14 cellular contexts compared by ENCODE assay signal in genomic region chr4:66564901-66565648, GRCh38.
DNase-seq lines count a peak whose midpoint lies in the region; ATAC-seq, FAIRE-seq and TF ChIP-seq lines count a peak whose summit lies in the region.
"Had no signal": no experiment of that assay in that cellular context is flagged by ENCODE, and none has a peak within 500 bp of the region (broad histone marks: within the 10 kb centered on the region; RNA-seq: fewer than 3 reads in every experiment).

No MANE protein-coding gene starts in this region.

- peak overlapping the region; percentile 74 for H3K4me2 ChIP-seq in A549
- H3K4me2 ChIP-seq: BLaER1 had no signal

- no peak overlapping the region for H3K4me3 Mint-ChIP-seq in natural killer cell
- H3K4me3 Mint-ChIP-seq: activated CD4-positive, alpha-beta T cell treated with anti-CD3 and anti-CD28 coated beads, Interleukin-2, amount 10 ng/mL, durations not matched to agents 24 days and 14 days; IgD-negative memory B cell; stimulated activated naive CD8-positive, alpha-beta T cell treated with anti-CD3 and anti-CD28 coated beads, Interleukin-15, amount 100 ng/mL, for 72 hours had no signal

- ATAC-seq in A549: peak; percentile 92 to 94
- ATAC-seq in left lung: peak; percentile 45
- no peak for ATAC-seq in gastroesophageal sphincter
- ATAC-seq in natural killer cell: no peak
- ATAC-seq: stimulated activated naive CD8-positive, alpha-beta T cell treated with anti-CD3 and anti-CD28 coated beads, Interleukin-15, amount 100 ng/mL, for 72 hours had no signal

- POLR2A ChIA-PET in A549 (lab: Yijun Ruan, JAX): interaction anchor here (0.6 to 1.8 kb wide), 5 partner anchors 9 to 895 kb away, joined by 4 to 26 read pairs (median 6); partner anchors contain the start of gene EPHA5

- no peak for TF ChIP-seq POLR2A in A549 (IDR thresholded peaks at IDR 0.05; ENCODE audit: low read length)
- TF ChIP-seq POLR2A in gastroesophageal sphincter (IDR thresholded peaks at IDR 0.05): no peak

- H3K27ac Mint-ChIP-seq in natural killer cell: no peak overlapping the region
- H3K27ac Mint-ChIP-seq: activated CD4-positive, alpha-beta T cell treated with anti-CD3 and anti-CD28 coated beads, Interleukin-2, amount 10 ng/mL, durations not matched to agents 24 days and 14 days; IgD-negative memory B cell; stimulated activated naive CD8-positive, alpha-beta T cell treated with anti-CD3 and anti-CD28 coated beads, Interleukin-15, amount 100 ng/mL, for 72 hours had no signal

- TF ChIP-seq EP300 in A549 (IDR thresholded peaks at IDR 0.05): peak; percentile 55 to 93; a peak in 3 of 5 replicates
- no peak for TF ChIP-seq EP300 in gastroesophageal sphincter (IDR thresholded peaks at IDR 0.05)

- H3K27me3 ChIP-seq in left lung: no peaks in the 10 kb centered on the region
- H3K27me3 ChIP-seq in ascending aorta: no peaks in the 10 kb centered on the region
- no peaks in the 10 kb centered on the region for H3K27me3 ChIP-seq in gastroesophageal sphincter
- H3K27me3 ChIP-seq: BLaER1 had no signal

- H3K9me3 ChIP-seq in A549 (no peaks in the 10 kb centered on the region), left lung (peaks cover 0 to 3% of the 10 kb centered on the region in 2 donors), ascending aorta (no peaks in the 10 kb centered on the region), gastroesophageal sphincter (no peaks in the 10 kb centered on the region)

- whole genome bisulfite sequencing in A549 (ENCODE audit: missing lambda C conversion rate): 2% methylated on average over 12 of the region's 12 CpGs
- 35 to 50% methylated on average over 9 to 12 of the region's 12 CpGs for whole genome bisulfite sequencing in gastroesophageal sphincter (ENCODE audit: low coverage in 1 of 2), 2 donors

- H3K27ac ChIP-seq in A549: peak overlapping the region; percentile 89 to 95
- no peak overlapping the region for H3K27ac ChIP-seq in left lung
- no peak overlapping the region for H3K27ac ChIP-seq in ascending aorta
- H3K27ac ChIP-seq in gastroesophageal sphincter: no peak overlapping the region
- H3K27ac ChIP-seq: BLaER1 had no signal

- no peaks in the 10 kb centered on the region for H3K4me1 Mint-ChIP-seq in natural killer cell
- H3K4me1 Mint-ChIP-seq: activated CD4-positive, alpha-beta T cell treated with anti-CD3 and anti-CD28 coated beads, Interleukin-2, amount 10 ng/mL, durations not matched to agents 24 days and 14 days; IgD-negative memory B cell; stimulated activated naive CD8-positive, alpha-beta T cell treated with anti-CD3 and anti-CD28 coated beads, Interleukin-15, amount 100 ng/mL, for 72 hours had no signal

- no peaks in the 10 kb centered on the region for H3K27me3 Mint-ChIP-seq in natural killer cell (ENCODE audit: low read depth in 2 of 2)
- H3K27me3 Mint-ChIP-seq: activated CD4-positive, alpha-beta T cell treated with anti-CD3 and anti-CD28 coated beads, Interleukin-2, amount 10 ng/mL, durations not matched to agents 24 days and 14 days; IgD-negative memory B cell; stimulated activated naive CD8-positive, alpha-beta T cell treated with anti-CD3 and anti-CD28 coated beads, Interleukin-15, amount 100 ng/mL, for 72 hours had no signal

- TF ChIP-seq CTCF in A549 (IDR thresholded peaks at IDR 0.05) (no peak), left lung (IDR thresholded peaks at IDR 0.05) (no peak), ascending aorta (IDR thresholded peaks at IDR 0.05) (no peak), gastroesophageal sphincter (IDR thresholded peaks at IDR 0.05) (no peak), natural killer cell (IDR thresholded peaks at IDR 0.05) (no peak)

- DNase-seq in A549 (ENCODE audit: low read depth in 1 of 2, low spot score in 1 of 2) (peak in 1 of 2 experiments; percentile 95), HT1080 (ENCODE audit: low read depth) (peak; percentile 54), amniotic epithelial cell (ENCODE audit: low read depth) (peak; percentile 87), left lung (no peak), ascending aorta (ENCODE audit: low spot score in 2 of 2) (no peak), occipital lobe (lab: John Stamatoyannopoulos, UW) (no peak), natural killer cell (no peak)
- DNase-seq: activated CD4-positive, alpha-beta T cell treated with anti-CD3 and anti-CD28 coated beads, Interleukin-2, amount 10 ng/mL, durations not matched to agents 24 days and 14 days; activated effector memory CD4-positive, alpha-beta T cell treated with anti-CD3 and anti-CD28 coated beads, Interleukin-2, amount 50 U/mL, for 16 hours; NCI-H446; stimulated activated naive CD8-positive, alpha-beta T cell treated with anti-CD3 and anti-CD28 coated beads, Interleukin-15, amount 100 ng/mL, for 72 hours had no signal

- CTCF ChIA-PET in A549 (lab: Yijun Ruan, JAX): interaction anchor here (0.7 to 1.3 kb wide), 3 partner anchors 10 to 897 kb away, joined by 3 to 5 read pairs (median 3); no protein-coding TSS in a partner anchor

- H3K4me1 ChIP-seq in A549: peaks cover 29% of the 10 kb centered on the region
- no peaks in the 10 kb centered on the region for H3K4me1 ChIP-seq in left lung
- H3K4me1 ChIP-seq in ascending aorta: peaks cover 0 to 5% of the 10 kb centered on the region in 2 donors
- H3K4me1 ChIP-seq in gastroesophageal sphincter: no peaks in the 10 kb centered on the region
- H3K4me1 ChIP-seq: BLaER1 had no signal

- intact Hi-C loops in left lung (cut with DNase I): no loop called here
- intact Hi-C loops in ascending aorta (cut with DNase I): no loop called here
- intact Hi-C loops in natural killer cell (cut with micrococcal nuclease): no loop called here

- no peaks in the 10 kb centered on the region for H3K36me3 ChIP-seq in left lung
- H3K36me3 ChIP-seq in ascending aorta: no peaks in the 10 kb centered on the region
- H3K36me3 ChIP-seq in gastroesophageal sphincter: no peaks in the 10 kb centered on the region
- H3K36me3 ChIP-seq: BLaER1 had no signal

- H3K4me3 ChIP-seq in A549: peak overlapping the region; percentile 33
- no peak overlapping the region for H3K4me3 ChIP-seq in left lung
- peak overlapping the region in 1 of 2 donors; percentile 49 for H3K4me3 ChIP-seq in ascending aorta
- no peak overlapping the region for H3K4me3 ChIP-seq in gastroesophageal sphincter
- H3K4me3 ChIP-seq: BLaER1 had no signal

- FAIRE-seq in A549 (lab: Jason Lieb, UNC): no peak

- no peaks in the 10 kb centered on the region for H3K36me3 Mint-ChIP-seq in natural killer cell
- H3K36me3 Mint-ChIP-seq: IgD-negative memory B cell had no signal

- peaks cover 0 to 9% of the 10 kb centered on the region in 2 donors for H3K9me3 Mint-ChIP-seq in natural killer cell
- H3K9me3 Mint-ChIP-seq: activated CD4-positive, alpha-beta T cell treated with anti-CD3 and anti-CD28 coated beads, Interleukin-2, amount 10 ng/mL, durations not matched to agents 24 days and 14 days had no signal

- TF ChIP-seq RAD21 in A549 (conservative IDR thresholded peaks at IDR 0.05 in 1 of 2, IDR thresholded peaks at IDR 0.05 in 1 of 2): peak; percentile 22 to 25; a peak in 4 of 5 replicates

TF ChIP-seq in A549, 52 proteins besides CTCF, POLR2A, EP300 and RAD21 (continues in another document):
- no peak for TF ChIP-seq PHF8 (IDR thresholded peaks at IDR 0.05; ENCODE audit: borderline replicate concordance, low read depth)
- peak; percentile 12 for TF ChIP-seq MAFK (IDR thresholded peaks at IDR 0.05; ENCODE audit: partially characterized antibody)
- TF ChIP-seq HOXB13 (CRISPR knock-in tag; IDR thresholded peaks at IDR 0.05; ENCODE audit: low read depth): peak; percentile 78; the same call in 1 of the 2 replicates
- TF ChIP-seq HOXB5 (CRISPR knock-in tag; IDR thresholded peaks at IDR 0.05): peak; percentile 64
- TF ChIP-seq, protein P1, sequence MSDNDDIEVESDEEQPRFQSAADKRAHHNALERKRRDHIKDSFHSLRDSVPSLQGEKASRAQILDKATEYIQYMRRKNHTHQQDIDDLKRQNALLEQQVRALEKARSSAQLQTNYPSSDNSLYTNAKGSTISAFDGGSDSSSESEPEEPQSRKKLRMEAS (IDR thresholded peaks at IDR 0.05): peak; percentile 13; the same call in 1 of the 2 replicates
- TF ChIP-seq CEBPB (IDR thresholded peaks at IDR 0.05): peak in 1 of 2 experiments; percentile 26; a peak in 1 of 4 replicates
- no peak for TF ChIP-seq HEYL (CRISPR knock-in tag; IDR thresholded peaks at IDR 0.05)
- TF ChIP-seq, protein P2, sequence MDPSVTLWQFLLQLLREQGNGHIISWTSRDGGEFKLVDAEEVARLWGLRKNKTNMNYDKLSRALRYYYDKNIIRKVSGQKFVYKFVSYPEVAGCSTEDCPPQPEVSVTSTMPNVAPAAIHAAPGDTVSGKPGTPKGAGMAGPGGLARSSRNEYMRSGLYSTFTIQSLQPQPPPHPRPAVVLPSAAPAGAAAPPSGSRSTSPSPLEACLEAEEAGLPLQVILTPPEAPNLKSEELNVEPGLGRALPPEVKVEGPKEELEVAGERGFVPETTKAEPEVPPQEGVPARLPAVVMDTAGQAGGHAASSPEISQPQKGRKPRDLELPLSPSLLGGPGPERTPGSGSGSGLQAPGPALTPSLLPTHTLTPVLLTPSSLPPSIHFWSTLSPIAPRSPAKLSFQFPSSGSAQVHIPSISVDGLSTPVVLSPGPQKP (IDR thresholded peaks at IDR 0.05; ENCODE audit: low read depth, low read length): no peak
- TF ChIP-seq FOSL2 (IDR thresholded peaks at IDR 0.05): no peak
- peak; percentile 62 for TF ChIP-seq FOSL2 (CRISPR knock-in tag; IDR thresholded peaks at IDR 0.05)
- TF ChIP-seq JUN (IDR thresholded peaks at IDR 0.05): peak; percentile 67 to 86; a peak in 3 of 5 replicates
- peak; percentile 65; the same call in 1 of the 2 replicates for TF ChIP-seq GATA3 (IDR thresholded peaks at IDR 0.05; ENCODE audit: borderline replicate concordance)
- no peak for TF ChIP-seq RCOR1 (IDR thresholded peaks at IDR 0.05; ENCODE audit: low read depth, low read length)
- no peak for TF ChIP-seq MAZ (IDR thresholded peaks at IDR 0.05; ENCODE audit: borderline replicate concordance, low read depth, low read length)
- TF ChIP-seq ZSCAN20 (CRISPR knock-in tag; IDR thresholded peaks at IDR 0.05): peak; percentile 51; the same call in 1 of the 2 replicates
- no peak for TF ChIP-seq SREBF2 (IDR thresholded peaks at IDR 0.05)

Comparison
In these comparisons a context has a peak if more than half of its experiments do, and no peak if none do; other contexts are left out.
1. ATAC-seq: peak in A549 (2 of 2) and left lung (single experiment); none in gastroesophageal sphincter (single experiment) and natural killer cell (0 of 3).
2. DNase-seq: peak in HT1080 (single experiment) and amniotic epithelial cell (single experiment); none in left lung (0 of 2), ascending aorta (0 of 2), occipital lobe (single experiment) and natural killer cell (single experiment).
3. H3K27ac ChIP-seq: peak in A549 (2 of 2); none in left lung (0 of 2), ascending aorta (0 of 2) and gastroesophageal sphincter (0 of 4).